Comparison of ENCODE assay signal across 12 cellular contexts in genomic region chr16:85136213-85136704, GRCh38. TPM values are rescaled to one million over a fixed set of nuclear protein-coding genes. Genes with fewer than 3 reads are reported as not detected.
DNase-seq lines count a peak whose midpoint lies in the region; ATAC-seq and FAIRE-seq lines count a peak whose summit lies in the region.
"Had no signal": no experiment of that assay in that cellular context is flagged by ENCODE, and none has a peak within 500 bp of the region (broad histone marks: within the 10 kb centered on the region; RNA-seq: fewer than 3 reads in every experiment).

No MANE protein-coding gene starts in this region.

- DNase-seq in UCSD-AML1 (lab: John Stamatoyannopoulos, UW; ENCODE audit: unreplicated experiment) (peak; percentile 40), immature natural killer cell (no peak), glomerular visceral epithelial cell (ENCODE audit: extremely low spot score) (no peak), HTR-8/SVneo (ENCODE audit: insufficient read length, low spot score) (no peak)
- no peak for DNase-seq in stimulated activated naive CD8-positive, alpha-beta T cell treated with anti-CD3 and anti-CD28 coated beads, Interleukin-15, Interleukin-2, amounts not matched to agents 100 U/mL and 50 U/mL, for 24 hours
- no peak for DNase-seq in activated effector memory CD4-positive, alpha-beta T cell treated with anti-CD3 and anti-CD28 coated beads, Interleukin-2, amount 50 U/mL, for 16 hours
- DNase-seq: activated B cell treated with CpG ODN at 0.5 μM for 24 hours, kidney glomerular epithelial cell, NCI-H1105 treated with DMSO at 0.1 percent for 48 hours had no signal

- H3K9me3 Mint-ChIP-seq in immature natural killer cell = peaks cover 0 to 2% (median 0%) of the 10 kb centered on the region in 6 donors
- H3K9me3 Mint-ChIP-seq: activated B cell treated with CpG ODN at 0.5 μM for 24 hours had no signal

- no peak for FAIRE-seq in HTR-8/SVneo (lab: Jason Lieb, UNC)
- FAIRE-seq: bronchial epithelial cell had no signal

- H3K27ac Mint-ChIP-seq in immature natural killer cell = peak overlapping the region in 1 of 6 donors; percentile 4
- H3K27ac Mint-ChIP-seq: activated B cell treated with CpG ODN at 0.5 μM for 24 hours had no signal

- H3K4me1 Mint-ChIP-seq in immature natural killer cell = peaks cover 9 to 24% of the 10 kb centered on the region in 2 donors

- peak overlapping the region in 3 of 5 donors; percentile 4 to 35 (median 34) for H3K4me3 Mint-ChIP-seq in immature natural killer cell
- H3K4me3 Mint-ChIP-seq: activated B cell treated with CpG ODN at 0.5 μM for 24 hours had no signal

- H3K27me3 Mint-ChIP-seq in immature natural killer cell (ENCODE audit: low read depth in 3 of 3) = peaks cover 5 to 12% (median 9%) of the 10 kb centered on the region in 3 donors

- peaks cover 0 to 6% (median 0%) of the 10 kb centered on the region in 3 donors for H3K36me3 Mint-ChIP-seq in immature natural killer cell

- ATAC-seq in HG03095 (IDR thresholded peaks at IDR 0.05; ENCODE audit: unreplicated experiment) (peak; percentile 52), GM18519 (IDR thresholded peaks at IDR 0.05; ENCODE audit: low FRiP score, unreplicated experiment) (no peak)
- ATAC-seq in stimulated activated naive CD8-positive, alpha-beta T cell treated with anti-CD3 and anti-CD28 coated beads, Interleukin-15, Interleukin-2, amounts not matched to agents 100 U/mL and 50 U/mL, for 24 hours = peak; percentile 28

RNA-seq across cellular contexts. Expression of gene CIBAR2, which starts 24.0 kb away (rescaled TPM):
- under 1 TPM in 1 of 3 donors, not detected in 2; 0.71 TPM for polyA plus RNA-seq in immature natural killer cell
